Comparison of ENCODE assay signal across 1 cellular context in the genomic region with DNA sequence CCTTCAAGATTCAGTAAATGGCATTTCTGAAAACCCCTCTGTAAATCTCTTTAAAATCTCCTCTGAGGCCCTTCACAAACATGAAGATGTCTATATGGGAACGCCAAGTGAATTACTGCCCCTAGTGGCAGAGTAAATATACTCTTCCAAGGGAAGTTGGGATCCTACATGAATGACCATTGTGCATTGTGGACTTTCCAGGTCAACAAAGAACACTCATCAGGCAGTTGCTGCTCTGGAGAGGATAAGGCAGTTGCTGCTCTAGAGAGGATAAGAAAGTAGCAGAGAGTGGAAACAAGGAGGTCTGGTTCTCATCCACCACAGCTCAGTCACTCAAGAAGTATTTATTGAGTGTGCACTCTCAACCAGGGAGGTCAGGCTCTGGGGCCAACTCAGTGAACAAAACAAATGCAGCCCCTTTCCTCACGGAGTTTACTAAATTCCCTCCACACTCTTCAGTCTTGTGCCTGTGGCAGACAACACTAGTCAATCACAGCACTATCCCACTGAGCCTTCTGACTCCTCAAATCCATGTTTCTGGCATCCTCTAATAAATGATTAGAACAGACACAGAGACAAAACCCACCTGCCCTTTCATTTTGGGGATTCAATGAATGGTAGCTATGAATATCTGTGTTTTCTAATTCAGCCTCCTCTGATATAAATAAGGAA.
TF ChIP-seq lines count a peak whose summit lies in the region.

No MANE protein-coding gene starts in this region.

TF ChIP-seq in GM23338, 12 proteins besides CTCF, POLR2A, EP300 and RAD21 (continued from another document):
- no peak for TF ChIP-seq ZNF462 (CRISPR knock-in tag; IDR thresholded peaks at IDR 0.05)
- TF ChIP-seq, protein P1, sequence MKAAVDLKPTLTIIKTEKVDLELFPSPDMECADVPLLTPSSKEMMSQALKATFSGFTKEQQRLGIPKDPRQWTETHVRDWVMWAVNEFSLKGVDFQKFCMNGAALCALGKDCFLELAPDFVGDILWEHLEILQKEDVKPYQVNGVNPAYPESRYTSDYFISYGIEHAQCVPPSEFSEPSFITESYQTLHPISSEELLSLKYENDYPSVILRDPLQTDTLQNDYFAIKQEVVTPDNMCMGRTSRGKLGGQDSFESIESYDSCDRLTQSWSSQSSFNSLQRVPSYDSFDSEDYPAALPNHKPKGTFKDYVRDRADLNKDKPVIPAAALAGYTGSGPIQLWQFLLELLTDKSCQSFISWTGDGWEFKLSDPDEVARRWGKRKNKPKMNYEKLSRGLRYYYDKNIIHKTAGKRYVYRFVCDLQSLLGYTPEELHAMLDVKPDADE (IDR thresholded peaks at IDR 0.05) = no peak
- TF ChIP-seq, protein P2, sequence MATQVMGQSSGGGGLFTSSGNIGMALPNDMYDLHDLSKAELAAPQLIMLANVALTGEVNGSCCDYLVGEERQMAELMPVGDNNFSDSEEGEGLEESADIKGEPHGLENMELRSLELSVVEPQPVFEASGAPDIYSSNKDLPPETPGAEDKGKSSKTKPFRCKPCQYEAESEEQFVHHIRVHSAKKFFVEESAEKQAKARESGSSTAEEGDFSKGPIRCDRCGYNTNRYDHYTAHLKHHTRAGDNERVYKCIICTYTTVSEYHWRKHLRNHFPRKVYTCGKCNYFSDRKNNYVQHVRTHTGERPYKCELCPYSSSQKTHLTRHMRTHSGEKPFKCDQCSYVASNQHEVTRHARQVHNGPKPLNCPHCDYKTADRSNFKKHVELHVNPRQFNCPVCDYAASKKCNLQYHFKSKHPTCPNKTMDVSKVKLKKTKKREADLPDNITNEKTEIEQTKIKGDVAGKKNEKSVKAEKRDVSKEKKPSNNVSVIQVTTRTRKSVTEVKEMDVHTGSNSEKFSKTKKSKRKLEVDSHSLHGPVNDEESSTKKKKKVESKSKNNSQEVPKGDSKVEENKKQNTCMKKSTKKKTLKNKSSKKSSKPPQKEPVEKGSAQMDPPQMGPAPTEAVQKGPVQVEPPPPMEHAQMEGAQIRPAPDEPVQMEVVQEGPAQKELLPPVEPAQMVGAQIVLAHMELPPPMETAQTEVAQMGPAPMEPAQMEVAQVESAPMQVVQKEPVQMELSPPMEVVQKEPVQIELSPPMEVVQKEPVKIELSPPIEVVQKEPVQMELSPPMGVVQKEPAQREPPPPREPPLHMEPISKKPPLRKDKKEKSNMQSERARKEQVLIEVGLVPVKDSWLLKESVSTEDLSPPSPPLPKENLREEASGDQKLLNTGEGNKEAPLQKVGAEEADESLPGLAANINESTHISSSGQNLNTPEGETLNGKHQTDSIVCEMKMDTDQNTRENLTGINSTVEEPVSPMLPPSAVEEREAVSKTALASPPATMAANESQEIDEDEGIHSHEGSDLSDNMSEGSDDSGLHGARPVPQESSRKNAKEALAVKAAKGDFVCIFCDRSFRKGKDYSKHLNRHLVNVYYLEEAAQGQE (IDR thresholded peaks at IDR 0.05; ENCODE audit: unreplicated experiment) = no peak
- no peak for TF ChIP-seq EZH2 (IDR thresholded peaks at IDR 0.05; ENCODE audit: low read depth, unreplicated experiment)
- no peak for TF ChIP-seq CREB1 (CRISPR knock-in tag; IDR thresholded peaks at IDR 0.05; ENCODE audit: low read depth)
- no peak for TF ChIP-seq POLR2AphosphoS5 (IDR thresholded peaks at IDR 0.05; ENCODE audit: low read depth)
- TF ChIP-seq NANOG (IDR thresholded peaks at IDR 0.05; ENCODE audit: borderline replicate concordance) = no peak
- no peak for TF ChIP-seq ZNF331 (CRISPR knock-in tag; IDR thresholded peaks at IDR 0.05; ENCODE audit: low read depth)
- TF ChIP-seq ZNF114 (CRISPR knock-in tag; IDR thresholded peaks at IDR 0.05) = no peak
- no peak for TF ChIP-seq STAT1 (IDR thresholded peaks at IDR 0.05; ENCODE audit: unreplicated experiment)
